22 cellular contexts compared by ENCODE assay signal in genomic region chr16:17117906-17118577, GRCh38.
DNase-seq lines count a peak whose midpoint lies in the region; ATAC-seq, FAIRE-seq and TF ChIP-seq lines count a peak whose summit lies in the region.
"Had no signal": no experiment of that assay in that cellular context is flagged by ENCODE, and none has a peak within 500 bp of the region (broad histone marks: within the 10 kb centered on the region; RNA-seq: fewer than 3 reads in every experiment).

No MANE protein-coding gene starts in this region.

- H3K4me2 ChIP-seq in GM12878 (ENCODE audit: control insufficient read depth, insufficient read depth) = no peak overlapping the region
- H3K4me2 ChIP-seq in neuronal stem cell (ENCODE audit: insufficient read depth, low read length, poor library complexity, severe bottlenecking) = no peak overlapping the region
- H3K4me2 ChIP-seq: A549; BLaER1 treated with 17β-estradiol and CSF1 and Interleukin-3, amounts not matched to agents 10 nM and 100 nM had no signal

- CTCF ChIA-PET in activated CD8-positive, alpha-beta memory T cell treated with anti-CD3 and anti-CD28 coated beads, Interleukin-2, amount 10 ng/mL, durations not matched to agents 7 days and 5 days (lab: Charles Lee) = no interaction called here
- CTCF ChIA-PET in GM12878 (lab: Yijun Ruan, JAX) = interaction anchor here (0.6 to 1.0 kb wide), 4 partner anchors 9 to 64 kb away, joined by 3 to 4 read pairs (median 3); no protein-coding TSS in a partner anchor

- H2AK5ac ChIP-seq in neuronal stem cell (ENCODE audit: low read depth, low read length) = no peak overlapping the region

- SMC1A ChIA-PET in GM12878 (lab: Charles Lee; ENCODE audit: uncharacterized antibody, unreplicated experiment) = interaction anchor here (0.7 to 1.0 kb wide), 2 partner anchors 18 to 20 kb away, joined by 3 to 4 read pairs; no protein-coding TSS in a partner anchor

- H3K23ac ChIP-seq in neuronal stem cell (ENCODE audit: low read depth, low read length, poor library complexity) = no peak overlapping the region

- no peak overlapping the region for H4K8ac ChIP-seq in neuronal stem cell (ENCODE audit: low read depth, low read length)

- no peak for TF ChIP-seq POLR2A in GM12878 (IDR thresholded peaks at IDR 0.05; ENCODE audit: low read depth, low read length)

- RAD21 ChIA-PET in GM12878 (lab: Charles Lee; ENCODE audit: unreplicated experiment) = no interaction called here

- in situ Hi-C loops in GM12878 (cut with MboI) = no loop called here

- no peak overlapping the region for H3K14ac ChIP-seq in neuronal stem cell (ENCODE audit: low read length)

- H3K4ac ChIP-seq in neuronal stem cell (ENCODE audit: low read length) = no peak overlapping the region

- H3K36me3 ChIP-seq in GM12878 (ENCODE audit: control insufficient read depth in 2 of 2, insufficient read depth in 2 of 2, low read length in 1 of 2) = peaks cover 0 to 1% of the 10 kb centered on the region in 2 experiments; a peak in 1 of 4 replicates
- peaks cover 0 to 2% of the 10 kb centered on the region in 2 donors for H3K36me3 ChIP-seq in neuronal stem cell (replicated peaks in 1 of 2; ENCODE audit: control insufficient read depth in 2 of 2, insufficient read depth in 2 of 2, low read length in 2 of 2)

- WGBS in GM12878 (ENCODE audit: insufficient coverage, insufficient replicate concordance, low lambda C conversion rate, missing lambda C conversion rate) = 50% methylated on average over 5 of the region's 5 CpGs
- no CpG with 5 or more reads among the region's 5 CpGs for WGBS in neuronal stem cell (ENCODE audit: extremely low coverage in 2 of 2, insufficient read length in 2 of 2, insufficient replicate concordance in 1 of 2), 2 donors

- TF ChIP-seq EP300 in GM12878 (IDR thresholded peaks at IDR 0.05; ENCODE audit: borderline replicate concordance in 1 of 2, control insufficient read depth in 1 of 2, low read depth in 2 of 2, low read length in 2 of 2) = no peak

- no peak for ATAC-seq in activated CD8-positive, alpha-beta memory T cell treated with anti-CD3 and anti-CD28 coated beads, Interleukin-2, amount 10 ng/mL, durations not matched to agents 7 days and 5 days
- no peak for ATAC-seq in GM12878
- no peak for ATAC-seq in GM19463 (IDR thresholded peaks at IDR 0.05; ENCODE audit: unreplicated experiment)
- ATAC-seq: A549; CD8-positive, alpha-beta T cell had no signal

- H4K91ac ChIP-seq in neuronal stem cell (ENCODE audit: low read depth, low read length, poor library complexity) = no peak overlapping the region

- TF ChIP-seq CTCF in GM12878 (IDR thresholded peaks at IDR 0.05 in 2 of 3, conservative IDR thresholded peaks at IDR 0.05 in 1 of 3; ENCODE audit: control insufficient read depth in 2 of 3, extremely low read depth in 1 of 3, insufficient read depth in 1 of 3, low read depth in 3 of 3, low read length in 3 of 3) = no peak

- H3K4me3 ChIP-seq in GM12878 (no peak overlapping the region), neuronal stem cell (ENCODE audit: low read length in 2 of 2) (no peak overlapping the region)
- H3K4me3 ChIP-seq: A549; BLaER1 treated with 17β-estradiol and CSF1 and Interleukin-3, amounts not matched to agents 10 nM and 100 nM had no signal

- H3K4me3 Mint-ChIP-seq in activated CD8-positive, alpha-beta memory T cell treated with anti-CD3 and anti-CD28 coated beads, Interleukin-2, amount 10 ng/mL, durations not matched to agents 7 days and 5 days = no peak overlapping the region
- H3K4me3 Mint-ChIP-seq: B cell; CD4-positive, alpha-beta T cell; CD8-positive, alpha-beta T cell had no signal

- H2AFZ ChIP-seq in GM12878 (ENCODE audit: control insufficient read depth, low read depth, low read length) (no peak overlapping the region), neuronal stem cell (ENCODE audit: low read length) (no peak overlapping the region)

- H3K27me3 Mint-ChIP-seq in activated CD8-positive, alpha-beta memory T cell treated with anti-CD3 and anti-CD28 coated beads, Interleukin-2, amount 10 ng/mL, durations not matched to agents 7 days and 5 days = no peaks in the 10 kb centered on the region
- H3K27me3 Mint-ChIP-seq: B cell; CD4-positive, alpha-beta T cell had no signal

- no peaks in the 10 kb centered on the region for H4K20me1 ChIP-seq in GM12878 (ENCODE audit: control insufficient read depth, insufficient read depth)

- no peak overlapping the region for H2BK5ac ChIP-seq in neuronal stem cell (ENCODE audit: low read length)

- H3K4me1 ChIP-seq in GM12878 (ENCODE audit: control insufficient read depth, insufficient read depth, low read length) (no peaks in the 10 kb centered on the region), neuronal stem cell (ENCODE audit: control insufficient read depth in 2 of 2, insufficient read depth in 1 of 2, low read depth in 1 of 2, low read length in 2 of 2) (peaks cover 0 to 4% of the 10 kb centered on the region in 2 donors)
- H3K4me1 ChIP-seq: A549; BLaER1 treated with 17β-estradiol and CSF1 and Interleukin-3, amounts not matched to agents 10 nM and 100 nM had no signal

- POLR2A ChIA-PET in GM12878 (lab: Charles Lee) = no interaction called here

- H3K9me3 ChIP-seq in GM12878 (replicated peaks; ENCODE audit: control insufficient read depth, insufficient read depth, low read length) = no peaks in the 10 kb centered on the region
- no peaks in the 10 kb centered on the region for H3K9me3 ChIP-seq in neuronal stem cell (replicated peaks in 1 of 2; ENCODE audit: control insufficient read depth in 2 of 2, insufficient read depth in 1 of 2, low read depth in 1 of 2, low read length in 2 of 2)
- H3K9me3 ChIP-seq: A549; BLaER1 treated with 17β-estradiol and CSF1 and Interleukin-3, amounts not matched to agents 10 nM and 100 nM; Caco-2 had no signal

- H3K27ac Mint-ChIP-seq in activated CD8-positive, alpha-beta memory T cell treated with anti-CD3 and anti-CD28 coated beads, Interleukin-2, amount 10 ng/mL, durations not matched to agents 7 days and 5 days = no peak overlapping the region
- H3K27ac Mint-ChIP-seq: B cell; CD4-positive, alpha-beta T cell had no signal

- H2BK12ac ChIP-seq in neuronal stem cell (ENCODE audit: low read length) = no peak overlapping the region

- TF ChIP-seq RAD21 in GM12878 (IDR thresholded peaks at IDR 0.05; ENCODE audit: insufficient read depth, low read depth, low read length) = no peak

- H3K9ac ChIP-seq in GM12878 (ENCODE audit: control insufficient read depth, insufficient read depth, low read length) (no peak overlapping the region), neuronal stem cell (ENCODE audit: low read depth, low read length, poor library complexity) (no peak overlapping the region)
- H3K9ac ChIP-seq: BLaER1 treated with 17β-estradiol and CSF1 and Interleukin-3, amounts not matched to agents 10 nM and 100 nM had no signal

- no TSS peak for BruUV-seq in GM12878 (replicated peaks; lab: Mats Ljungman, UMichigan)

- no peaks in the 10 kb centered on the region for H3K9me3 Mint-ChIP-seq in activated CD8-positive, alpha-beta memory T cell treated with anti-CD3 and anti-CD28 coated beads, Interleukin-2, amount 10 ng/mL, durations not matched to agents 7 days and 5 days (ENCODE audit: low read depth)
- H3K9me3 Mint-ChIP-seq: CD4-positive, alpha-beta T cell; CD8-positive, alpha-beta T cell had no signal

- H3K27ac ChIP-seq in GM12878 (ENCODE audit: control insufficient read depth, insufficient read depth) (no peak overlapping the region), neuronal stem cell (replicated peaks; ENCODE audit: low read length) (no peak overlapping the region)
- H3K27ac ChIP-seq: 22Rv1; A549; BLaER1 treated with 17β-estradiol and CSF1 and Interleukin-3, amounts not matched to agents 10 nM and 100 nM; C4-2B had no signal

- no peaks in the 10 kb centered on the region for H3K27me3 ChIP-seq in GM12878 (replicated peaks in 1 of 2; ENCODE audit: control insufficient read depth in 2 of 2, insufficient read depth in 2 of 2, low read length in 1 of 2)
- H3K27me3 ChIP-seq in neuronal stem cell (ENCODE audit: control insufficient read depth in 3 of 3, insufficient read depth in 3 of 3, low read depth in 1 of 3, low read length in 3 of 3) = no peaks in the 10 kb centered on the region
- H3K27me3 ChIP-seq: BLaER1 treated with 17β-estradiol and CSF1 and Interleukin-3, amounts not matched to agents 10 nM and 100 nM had no signal

- intact Hi-C loops in GM12878 (cut with micrococcal nuclease; ENCODE audit: unreplicated experiment) = no loop called here

- no peak overlapping the region for H2BK15ac ChIP-seq in neuronal stem cell (ENCODE audit: low read length)

- peak overlapping the region; percentile 16 for H3K18ac ChIP-seq in neuronal stem cell (ENCODE audit: low read length)

- H3K4me1 Mint-ChIP-seq in activated CD8-positive, alpha-beta memory T cell treated with anti-CD3 and anti-CD28 coated beads, Interleukin-2, amount 10 ng/mL, durations not matched to agents 7 days and 5 days = no peaks in the 10 kb centered on the region
- H3K4me1 Mint-ChIP-seq: B cell had no signal

- H3K36me3 Mint-ChIP-seq in activated CD8-positive, alpha-beta memory T cell treated with anti-CD3 and anti-CD28 coated beads, Interleukin-2, amount 10 ng/mL, durations not matched to agents 7 days and 5 days = peaks cover 17% of the 10 kb centered on the region

- H3K79me2 ChIP-seq in GM12878 (ENCODE audit: control insufficient read depth, insufficient read depth, low read length) = no peaks in the 10 kb centered on the region

- DNase-seq in activated CD8-positive, alpha-beta memory T cell treated with anti-CD3 and anti-CD28 coated beads, Interleukin-2, amount 50 U/mL, for 48 hours = peak; percentile 15
- no peak for DNase-seq in activated CD8-positive, alpha-beta memory T cell treated with anti-CD3 and anti-CD28 coated beads, Interleukin-2, amount 10 ng/mL, durations not matched to agents 7 days and 5 days
- DNase-seq in GM12878 (ENCODE audit: low read depth, low spot score) (no peak), neuronal stem cell (ENCODE audit: low spot score) (no peak), pons (ENCODE audit: low spot score) (no peak)
- DNase-seq: AML-193; Caco-2; Calu3; CD4-positive, alpha-beta T cell; CD8-positive, alpha-beta T cell; DMS79 treated with DMSO at 0.1 percent for 48 hours; GF-D8 had no signal

- no peak overlapping the region for H2BK120ac ChIP-seq in neuronal stem cell (ENCODE audit: low read depth, low read length)

- FAIRE-seq in GM12878 (lab: Jason Lieb, UNC) = no peak
- FAIRE-seq: A549, D721Med, G401.6, GM12892, GM19239 had no signal

- H3K79me1 ChIP-seq in neuronal stem cell (ENCODE audit: low read depth, low read length) = no peaks in the 10 kb centered on the region

TF ChIP-seq in GM12878, 131 proteins besides CTCF, POLR2A, EP300 and RAD21:
- TF ChIP-seq MTA2 (IDR thresholded peaks at IDR 0.05; ENCODE audit: low read depth) (no peak), ZNF24 (IDR thresholded peaks at IDR 0.05) (peak; percentile 92)
